Comparison of ENCODE assay signal across 21 cellular contexts in genomic region chr20:58294497-58295455, GRCh38. TPM values are rescaled to one million over a fixed set of nuclear protein-coding genes. Genes with fewer than 3 reads are reported as not detected.
DNase-seq lines count a peak whose midpoint lies in the region; ATAC-seq, FAIRE-seq and TF ChIP-seq lines count a peak whose summit lies in the region.
"Had no signal": no experiment of that assay in that cellular context is flagged by ENCODE, and none has a peak within 500 bp of the region (broad histone marks: within the 10 kb centered on the region; RNA-seq: fewer than 3 reads in every experiment).

No MANE protein-coding gene starts in this region.

- H2BK5ac ChIP-seq in H1 (ENCODE audit: low read depth, low read length): peak overlapping the region; percentile 19; the same call in 1 of the 2 replicates

- no peak overlapping the region for H2AFZ ChIP-seq in H1 (ENCODE audit: low read length)

- no peaks in the 10 kb centered on the region for H3K23me2 ChIP-seq in H1 (ENCODE audit: low read depth, low read length)

- TF ChIP-seq POLR2A in H1 (IDR thresholded peaks at IDR 0.05; ENCODE audit: control extremely low read depth in 1 of 2, low read depth in 2 of 2, low read length in 2 of 2): no peak

- no peak for FAIRE-seq in H1 (lab: Jason Lieb, UNC)

- H3K27ac ChIP-seq in CD8-positive, alpha-beta T cell (ENCODE audit: low read depth, low read length): no peak overlapping the region
- H3K27ac ChIP-seq in HUES48 (ENCODE audit: low read depth, low read length) (peak overlapping the region; percentile 11), H1 (ENCODE audit: low read depth, low read length) (no peak overlapping the region), mesodermal cell (ENCODE audit: low read depth, low read length, severe bottlenecking) (peak overlapping the region; percentile 71)
- H3K27ac ChIP-seq: heart left ventricle, stomach, upper lobe of right lung had no signal

- intact Hi-C loops in CD8-positive, alpha-beta T cell (cut with DNase I, micrococcal nuclease): no loop called here

- H3K9ac ChIP-seq in HUES48 (ENCODE audit: low read depth, low read length) (no peak overlapping the region), H1 (replicated peaks in 1 of 4; ENCODE audit: extremely low read depth in 1 of 4, low read depth in 3 of 4, low read length in 3 of 4) (peak overlapping the region in 1 of 4 experiments; percentile 37; a peak in 2 of 7 replicates)

- no peaks in the 10 kb centered on the region for H3K36me3 ChIP-seq in CD8-positive, alpha-beta T cell (ENCODE audit: insufficient read depth, low read length)
- no peaks in the 10 kb centered on the region for H3K36me3 ChIP-seq in HUES48 (ENCODE audit: control insufficient read depth, insufficient read depth, low read length)
- H3K36me3 ChIP-seq in H1 (ENCODE audit: control insufficient read depth in 2 of 4, insufficient read depth in 4 of 4, low read length in 3 of 4): no peaks in the 10 kb centered on the region
- no peaks in the 10 kb centered on the region for H3K36me3 ChIP-seq in mesodermal cell (ENCODE audit: control insufficient read depth, insufficient read depth, low read length)
- H3K36me3 ChIP-seq: heart left ventricle, upper lobe of right lung had no signal

- H3K56ac ChIP-seq in H1 (replicated peaks; ENCODE audit: insufficient read length, low read depth, low read length): no peak overlapping the region

- H3K23ac ChIP-seq in H1 (ENCODE audit: insufficient read length): no peak overlapping the region

- TF ChIP-seq EP300 in H1 (IDR thresholded peaks at IDR 0.05; ENCODE audit: borderline replicate concordance in 1 of 2, low read depth in 2 of 2, low read length in 2 of 2): no peak

- H3K9me3 Mint-ChIP-seq in CD8-positive, alpha-beta T cell: no peaks in the 10 kb centered on the region
- H3K9me3 Mint-ChIP-seq: activated naive CD4-positive, alpha-beta T cell treated with anti-CD3 and anti-CD28 coated beads, Interleukin-2, amount 50 U/mL, for 24 hours; CD14-positive monocyte; IgD-negative memory B cell had no signal

- DNase-seq in CD8-positive, alpha-beta T cell: no peak
- DNase-seq in H1 (ENCODE audit: low read depth in 1 of 2, low spot score in 2 of 2) (no peak), glomerular visceral epithelial cell (ENCODE audit: extremely low spot score) (no peak), GDM1 (lab: John Stamatoyannopoulos, UW) (no peak)
- DNase-seq: ACHN, DMS53, heart left ventricle, midbrain, NCI-H2029, NCI-H446, retina, stomach, SW 1271, upper lobe of right lung had no signal

- H3K9me3 ChIP-seq in CD8-positive, alpha-beta T cell (ENCODE audit: low read length): no peaks in the 10 kb centered on the region
- H3K9me3 ChIP-seq in HUES48 (ENCODE audit: control insufficient read depth, insufficient read depth, low read length): no peaks in the 10 kb centered on the region
- H3K9me3 ChIP-seq in H1 (ENCODE audit: insufficient read depth in 2 of 2, low read depth in 1 of 2, low read length in 1 of 2): no peaks in the 10 kb centered on the region
- H3K9me3 ChIP-seq in mesodermal cell (ENCODE audit: control insufficient read depth, low read length): no peaks in the 10 kb centered on the region
- H3K9me3 ChIP-seq: heart left ventricle, stomach, upper lobe of right lung had no signal

- no peaks in the 10 kb centered on the region for H3K27me3 Mint-ChIP-seq in CD8-positive, alpha-beta T cell (ENCODE audit: low read depth)
- H3K27me3 Mint-ChIP-seq: activated naive CD4-positive, alpha-beta T cell treated with anti-CD3 and anti-CD28 coated beads, Interleukin-2, amount 50 U/mL, for 24 hours; IgD-negative memory B cell had no signal

- H3K79me1 ChIP-seq in H1 (ENCODE audit: low read depth, low read length): no peaks in the 10 kb centered on the region; the same call in 1 of the 2 replicates

- CTCF ChIA-PET in CD8-positive, alpha-beta T cell (lab: Charles Lee): interaction anchor here (0.7 kb wide), 1 partner anchor 1224 kb away, joined by 3 read pairs; no protein-coding TSS in a partner anchor
- CTCF ChIA-PET in H1 (lab: Charles Lee; ENCODE audit: partially characterized antibody): interaction anchor here (1.2 to 1.7 kb wide), 2 partner anchors 9 to 47 kb away, joined by 4 to 6 read pairs; no protein-coding TSS in a partner anchor

- POLR2A ChIA-PET in CD8-positive, alpha-beta T cell (lab: Charles Lee): interaction anchor here (0.8 kb wide), 1 partner anchor 36 kb away, joined by 3 read pairs; no protein-coding TSS in a partner anchor
- POLR2A ChIA-PET in H1 (lab: Charles Lee; ENCODE audit: partially characterized antibody): interaction anchor here (0.6 kb wide), 1 partner anchor 227 kb away, joined by 3 read pairs; no protein-coding TSS in a partner anchor

- no peak for TF ChIP-seq RAD21 in H1 (IDR thresholded peaks at IDR 0.05 in 1 of 2, conservative IDR thresholded peaks at IDR 0.05 in 1 of 2; ENCODE audit: low read depth in 2 of 2, low read length in 2 of 2)

- no peaks in the 10 kb centered on the region for H3K27me3 ChIP-seq in CD8-positive, alpha-beta T cell (ENCODE audit: insufficient read depth, low read length)
- no peaks in the 10 kb centered on the region for H3K27me3 ChIP-seq in HUES48 (ENCODE audit: control insufficient read depth, insufficient read depth, low read length)
- no peaks in the 10 kb centered on the region for H3K27me3 ChIP-seq in H1 (replicated peaks in 1 of 4; ENCODE audit: control insufficient read depth in 3 of 4, extremely low read depth in 1 of 4, insufficient read depth in 3 of 4, low read length in 3 of 4)
- H3K27me3 ChIP-seq: heart left ventricle, stomach, upper lobe of right lung had no signal

- H2BK20ac ChIP-seq in H1 (ENCODE audit: low read length): 0 out of 2 replicates have a peak overlapping the region, but pooled peaks have one; percentile 10

- no peak overlapping the region for H4K8ac ChIP-seq in H1 (ENCODE audit: extremely low read depth, insufficient read depth, low read length)

- no peak overlapping the region for H4K5ac ChIP-seq in H1 (ENCODE audit: insufficient read length, low read depth, low read length)

- WGBS in H1 (ENCODE audit: extremely low coverage in 1 of 2, insufficient coverage in 1 of 2, insufficient read length in 1 of 2, insufficient replicate concordance in 2 of 2, low coverage in 1 of 2, low lambda C conversion rate in 2 of 2, missing lambda C conversion rate in 1 of 2), 2 experiments: 77% methylated on average over 13 of the region's 13 CpGs; no CpG with 5 or more reads in 1 of the 2 experiments
- 63 to 79% methylated on average over 8 of the region's 13 CpGs for WGBS in mesodermal cell (ENCODE audit: insufficient coverage in 2 of 2), 2 experiments

- no peak overlapping the region for H3K4ac ChIP-seq in H1 (replicated peaks; ENCODE audit: insufficient read length, low read depth, low read length)

- peaks cover 0 to 3% of the 10 kb centered on the region in 2 experiments for H4K20me1 ChIP-seq in H1 (replicated peaks in 1 of 2; ENCODE audit: control insufficient read depth in 1 of 2, insufficient read depth in 2 of 2, low read length in 2 of 2)

- no peak overlapping the region for H2BK15ac ChIP-seq in H1 (ENCODE audit: low read length)

- H2BK12ac ChIP-seq in H1 (ENCODE audit: low read depth, low read length): no peak overlapping the region

- H3K4me1 Mint-ChIP-seq in CD8-positive, alpha-beta T cell (ENCODE audit: low read depth): peaks cover 27% of the 10 kb centered on the region
- H3K4me1 Mint-ChIP-seq: CD14-positive monocyte had no signal

- no peak overlapping the region for H3K14ac ChIP-seq in H1 (ENCODE audit: insufficient read length)

- H3K79me2 ChIP-seq in H1 (ENCODE audit: control insufficient read depth in 1 of 2, insufficient read depth in 2 of 2, low read length in 2 of 2): peaks cover 0 to 26% of the 10 kb centered on the region in 2 experiments; a peak in 2 of 4 replicates

- H3K36me3 Mint-ChIP-seq in CD8-positive, alpha-beta T cell: no peaks in the 10 kb centered on the region
- H3K36me3 Mint-ChIP-seq: IgD-negative memory B cell had no signal

- H3K4me2 ChIP-seq in H1 (ENCODE audit: insufficient read depth in 1 of 2, low read depth in 2 of 2, low read length in 2 of 2): no peak overlapping the region; a peak in 2 of 4 replicates

- peak overlapping the region; percentile 55 for H3K27ac Mint-ChIP-seq in CD8-positive, alpha-beta T cell
- H3K27ac Mint-ChIP-seq: activated naive CD4-positive, alpha-beta T cell treated with anti-CD3 and anti-CD28 coated beads, Interleukin-2, amount 50 U/mL, for 24 hours; CD14-positive monocyte; IgD-negative memory B cell had no signal

- H3K4me1 ChIP-seq in CD8-positive, alpha-beta T cell (ENCODE audit: insufficient read depth, low read length): no peaks in the 10 kb centered on the region
- H3K4me1 ChIP-seq in HUES48 (ENCODE audit: control insufficient read depth, insufficient read depth, low read length) (peaks cover 8% of the 10 kb centered on the region; the same call in 1 of the 2 replicates), H1 (replicated peaks in 1 of 4; ENCODE audit: control insufficient read depth in 3 of 4, insufficient read depth in 4 of 4, low read length in 3 of 4) (peaks cover 0 to 4% (median 2%) of the 10 kb centered on the region in 4 experiments; a peak in 3 of 7 replicates), mesodermal cell (ENCODE audit: control insufficient read depth, insufficient read depth, low read length, poor library complexity, severe bottlenecking) (peaks cover 7% of the 10 kb centered on the region)
- H3K4me1 ChIP-seq: upper lobe of right lung had no signal

- ATAC-seq in CD8-positive, alpha-beta T cell: no peak
- no peak for ATAC-seq in GM19395 (IDR thresholded peaks at IDR 0.05; ENCODE audit: unreplicated experiment)
- ATAC-seq in HG02759 (IDR thresholded peaks at IDR 0.05; ENCODE audit: unreplicated experiment): no peak
- ATAC-seq: heart left ventricle, upper lobe of right lung had no signal

- no peak overlapping the region for H4K91ac ChIP-seq in H1 (replicated peaks; ENCODE audit: insufficient read length, low read length)

- no peak for TF ChIP-seq CTCF in CD8-positive, alpha-beta T cell (IDR thresholded peaks at IDR 0.05)
- TF ChIP-seq CTCF in H1 (IDR thresholded peaks at IDR 0.05; ENCODE audit: control extremely low read depth in 1 of 3, insufficient read depth in 1 of 3, low read depth in 1 of 3, low read length in 3 of 3): no peak

- no peak overlapping the region for H3K4me3 Mint-ChIP-seq in CD8-positive, alpha-beta T cell
- H3K4me3 Mint-ChIP-seq: activated naive CD4-positive, alpha-beta T cell treated with anti-CD3 and anti-CD28 coated beads, Interleukin-2, amount 50 U/mL, for 24 hours; CD14-positive monocyte; IgD-negative memory B cell had no signal

- H3K4me3 ChIP-seq in CD8-positive, alpha-beta T cell (ENCODE audit: low read depth, low read length): no peak overlapping the region
- H3K4me3 ChIP-seq in HUES48 (ENCODE audit: low read depth, low read length) (no peak overlapping the region), H1 (ENCODE audit: extremely low read depth in 1 of 4, insufficient read depth in 2 of 4, low read depth in 3 of 4, low read length in 4 of 4) (no peak overlapping the region), mesodermal cell (ENCODE audit: extremely low read depth, insufficient read depth, low read length, poor library complexity, severe bottlenecking) (no peak overlapping the region)
- H3K4me3 ChIP-seq: heart left ventricle, stomach, upper lobe of right lung had no signal

- no peak overlapping the region for H3K18ac ChIP-seq in H1 (ENCODE audit: extremely low read depth, low read length)

- H2AK5ac ChIP-seq in H1 (ENCODE audit: low read depth, low read length): no peak overlapping the region

- no peak overlapping the region for H2BK120ac ChIP-seq in H1 (replicated peaks; ENCODE audit: low read depth, low read length)

RNA-seq across cellular contexts. Expression of gene RAB22A, which starts 14.7 kb away (rescaled TPM):
- total RNA-seq in CD8-positive, alpha-beta T cell: 10 to 100 TPM; 19.0 to 22.8 TPM
- 6.2 and 6.6 TPM in 2 replicates for total RNA-seq in H1 (2021; fragmentation: NEBNext Ultra II Directional; extraction: Animal tissue kit (Norgen Biotek cat#: 25700))
- polyA plus RNA-seq in H1 (2011; rRNA removed): 3.1 and 3.4 TPM in 2 replicates
- polyA plus RNA-seq in H1 (2011; cell fraction: cytosol; rRNA removed): 2.6 TPM
- 7.6 TPM for polyA plus RNA-seq in H1 (2011; cell fraction: nucleus; rRNA removed)
- 2.2 to 3.5 TPM (median 2.8 TPM) in 4 replicates for polyA plus RNA-seq in H1 (2012, experiment 1 of 2)
- 0.45 TPM for polyA plus RNA-seq in H1 (2012, experiment 2 of 2)
- polyA plus RNA-seq in H1 (2013, experiment 1 of 2): 3.6 TPM
- 3.2 TPM for polyA plus RNA-seq in H1 (2013, experiment 2 of 2)
- polyA minus RNA-seq in H1 (2011; rRNA and poly(A)+ RNA removed): 8.4 and 8.9 TPM in 2 replicates
- polyA minus RNA-seq in H1 (2011; cell fraction: cytosol; rRNA and poly(A)+ RNA removed): 4.4 TPM
- polyA minus RNA-seq in H1 (2011; cell fraction: nucleus; rRNA and poly(A)+ RNA removed): 11.1 TPM
- 6.8 TPM for polyA plus RNA-seq in mesodermal cell (2013, experiment 1 of 2)
- 6.3 TPM for polyA plus RNA-seq in mesodermal cell (2013, experiment 2 of 2)

Comparison
In these comparisons a context has a peak if more than half of its experiments do, and no peak if none do; other contexts are left out.
1. H3K27ac ChIP-seq: peak in HUES48 (single experiment) and mesodermal cell (single experiment); none in CD8-positive, alpha-beta T cell (single experiment) and H1 (single experiment).